ENCODE assay signal across 13 cellular contexts in genomic region chr22:31530816-31531180, GRCh38. TPM values are rescaled to one million over a fixed set of nuclear protein-coding genes. Genes with fewer than 3 reads are reported as not detected.
DNase-seq lines count a peak whose midpoint lies in the region; ATAC-seq and TF ChIP-seq lines count a peak whose summit lies in the region.
"Had no signal": no experiment of that assay in that cellular context is flagged by ENCODE, and none has a peak within 500 bp of the region (broad histone marks: within the 10 kb centered on the region; RNA-seq: fewer than 3 reads in every experiment).

No MANE protein-coding gene starts in this region.

- DNase-seq in CD4-positive, alpha-beta T cell = no peak
- no peak for DNase-seq in epithelial cell of prostate (ENCODE audit: low read depth, low spot score)
- DNase-seq in natural killer cell treated with Interleukin-12 subunit alpha and Interleukin-12 subunit beta and Interleukin-15 and Interleukin-18, amount 100 ng/mL, for 72 hours (ENCODE audit: low spot score) = no peak
- DNase-seq in A673 (ENCODE audit: low spot score) = no peak
- no peak for DNase-seq in Right ventricle myocardium superior
- DNase-seq in stimulated activated naive CD4-positive, alpha-beta T cell (lab: John Stamatoyannopoulos, UW) = no peak
- DNase-seq: cerebellar nuclear complex, COR-L47, NCI-H1930, psoas muscle, upper lobe of left lung had no signal

- H3K36me3 Mint-ChIP-seq in CD4-positive, alpha-beta T cell (ENCODE audit: low read depth) = peaks cover 79% of the 10 kb centered on the region
- peaks cover 41% of the 10 kb centered on the region for H3K36me3 Mint-ChIP-seq in natural killer cell treated with Interleukin-12 subunit alpha and Interleukin-12 subunit beta and Interleukin-15 and Interleukin-18, amount 100 ng/mL, for 72 hours

- no peak overlapping the region for H3K27ac ChIP-seq in CD4-positive, alpha-beta T cell (ENCODE audit: low read depth, low read length)
- H3K27ac ChIP-seq in VCaP (peak overlapping the region; percentile 72), epithelial cell of prostate (peak overlapping the region; percentile 40), A673 (ENCODE audit: low read depth, low read length, poor library complexity, severe bottlenecking) (no peak overlapping the region)
- H3K27ac ChIP-seq: psoas muscle had no signal

- H3K4me3 Mint-ChIP-seq in CD4-positive, alpha-beta T cell = no peak overlapping the region
- no peak overlapping the region for H3K4me3 Mint-ChIP-seq in natural killer cell treated with Interleukin-12 subunit alpha and Interleukin-12 subunit beta and Interleukin-15 and Interleukin-18, amount 100 ng/mL, for 72 hours

- POLR2A ChIA-PET in CD4-positive, alpha-beta T cell (lab: Charles Lee) = interaction anchor here (1.3 kb wide), 1 partner anchor 26 kb away, joined by 3 read pairs; no protein-coding TSS in a partner anchor
- POLR2A ChIA-PET in A673 (lab: Charles Lee; ENCODE audit: low non-redundant PET) = no interaction called here

- no peak for ATAC-seq in CD4-positive, alpha-beta T cell (ENCODE audit: poor library complexity)
- ATAC-seq in natural killer cell treated with Interleukin-12 subunit alpha and Interleukin-12 subunit beta and Interleukin-15 and Interleukin-18, amount 100 ng/mL, for 72 hours = no peak
- ATAC-seq in HG02763 (IDR thresholded peaks at IDR 0.05; ENCODE audit: unreplicated experiment) = no peak
- ATAC-seq in Right ventricle myocardium superior (ENCODE audit: poor library complexity) = no peak
- ATAC-seq: psoas muscle had no signal

- BruUV-seq in A673 (replicated peaks; lab: Mats Ljungman, UMichigan) = no TSS peak

- no peaks in the 10 kb centered on the region for H3K9me3 Mint-ChIP-seq in CD4-positive, alpha-beta T cell
- H3K9me3 Mint-ChIP-seq in natural killer cell treated with Interleukin-12 subunit alpha and Interleukin-12 subunit beta and Interleukin-15 and Interleukin-18, amount 100 ng/mL, for 72 hours = no peaks in the 10 kb centered on the region

- H3K4me1 ChIP-seq in A673 (ENCODE audit: insufficient read depth, low read length, poor library complexity, severe bottlenecking) = peaks cover 4% of the 10 kb centered on the region
- H3K4me1 ChIP-seq: psoas muscle had no signal

- no peaks in the 10 kb centered on the region for H3K36me3 ChIP-seq in A673 (ENCODE audit: insufficient read depth, low read length, poor library complexity, severe bottlenecking)
- H3K36me3 ChIP-seq: upper lobe of left lung had no signal

- H3K27ac Mint-ChIP-seq in CD4-positive, alpha-beta T cell = peak overlapping the region; percentile 64
- peak overlapping the region; percentile 62 to 92 for H3K27ac Mint-ChIP-seq in natural killer cell treated with Interleukin-12 subunit alpha and Interleukin-12 subunit beta and Interleukin-15 and Interleukin-18, amount 100 ng/mL, for 72 hours

- CTCF ChIA-PET in CD4-positive, alpha-beta T cell (lab: Charles Lee) = no interaction called here
- CTCF ChIA-PET in A673 (lab: Charles Lee) = no interaction called here

- H3K4me3 ChIP-seq in A673 (ENCODE audit: low read depth, low read length, poor library complexity, severe bottlenecking) = no peak overlapping the region
- H3K4me3 ChIP-seq: psoas muscle, upper lobe of left lung had no signal

- H3K27me3 ChIP-seq in CD4-positive, alpha-beta T cell (ENCODE audit: control insufficient read depth, insufficient read depth, low read length) = no peaks in the 10 kb centered on the region
- H3K27me3 ChIP-seq in A673 (replicated peaks; ENCODE audit: insufficient read depth, low read depth, low read length, poor library complexity) = no peaks in the 10 kb centered on the region
- H3K27me3 ChIP-seq: upper lobe of left lung had no signal

- peaks cover 41% of the 10 kb centered on the region for H3K4me1 Mint-ChIP-seq in CD4-positive, alpha-beta T cell (ENCODE audit: low read depth)
- peaks cover 50 to 62% of the 10 kb centered on the region in 2 donors for H3K4me1 Mint-ChIP-seq in natural killer cell treated with Interleukin-12 subunit alpha and Interleukin-12 subunit beta and Interleukin-15 and Interleukin-18, amount 100 ng/mL, for 72 hours (ENCODE audit: low read depth in 2 of 2)

- H3K27me3 Mint-ChIP-seq in CD4-positive, alpha-beta T cell = no peaks in the 10 kb centered on the region
- H3K27me3 Mint-ChIP-seq in natural killer cell treated with Interleukin-12 subunit alpha and Interleukin-12 subunit beta and Interleukin-15 and Interleukin-18, amount 100 ng/mL, for 72 hours = no peaks in the 10 kb centered on the region

- no peak for TF ChIP-seq CTCF in CD4-positive, alpha-beta T cell (IDR thresholded peaks at IDR 0.05)
- no peak for TF ChIP-seq CTCF in VCaP (conservative IDR thresholded peaks at IDR 0.05)
- TF ChIP-seq CTCF in A673 (conservative IDR thresholded peaks at IDR 0.05; ENCODE audit: low read depth, low read length) = no peak

- intact Hi-C loops in CD4-positive, alpha-beta T cell (cut with DNase I, micrococcal nuclease) = no loop called here
- intact Hi-C loops in A673 (cut with micrococcal nuclease; ENCODE audit: unreplicated experiment) (no loop called here), Right ventricle myocardium superior (cut with DNase I) (no loop called here)

- H3K9me3 ChIP-seq in CD4-positive, alpha-beta T cell (ENCODE audit: control insufficient read depth, low read length) = no peaks in the 10 kb centered on the region
- H3K9me3 ChIP-seq in A673 (ENCODE audit: low read depth, low read length, poor library complexity, severe bottlenecking) = no peaks in the 10 kb centered on the region
- H3K9me3 ChIP-seq: psoas muscle, upper lobe of left lung had no signal

RNA-seq across cellular contexts. Expression of gene SFI1, which starts 34.5 kb away (rescaled TPM):
- 100 to 1,000 TPM; 281 to 291 TPM for total RNA-seq in CD4-positive, alpha-beta T cell
- 100 to 1,000 TPM; 213 to 332 TPM for total RNA-seq in natural killer cell treated with Interleukin-12 subunit alpha and Interleukin-12 subunit beta and Interleukin-15 and Interleukin-18, amount 100 ng/mL, for 72 hours
- total RNA-seq in A673 (2021) = 61.1 and 61.6 TPM in 2 replicates
- total RNA-seq in Right ventricle myocardium superior = 5.7 TPM

RNA-seq across cellular contexts. Expression of gene EIF4ENIF1, which starts 41.2 kb away (rescaled TPM):
- 10 to 100 TPM in 1 of 2 experiments, 1 to 10 TPM in 1; 9.4 to 10.6 TPM for total RNA-seq in CD4-positive, alpha-beta T cell
- 100 to 1,000 TPM in 1 of 2 donors, 10 to 100 TPM in 1; 83.4 to 107 TPM for total RNA-seq in natural killer cell treated with Interleukin-12 subunit alpha and Interleukin-12 subunit beta and Interleukin-15 and Interleukin-18, amount 100 ng/mL, for 72 hours
- total RNA-seq in A673 (2021) (47.7 and 55.5 TPM in 2 replicates), Right ventricle myocardium superior (21.7 TPM)

Comparison
In these comparisons a context has a peak if more than half of its experiments do, and no peak if none do; other contexts are left out.
1. H3K27ac ChIP-seq: peak in VCaP (single experiment) and epithelial cell of prostate (single experiment); none in CD4-positive, alpha-beta T cell (single experiment) and A673 (single experiment).